8 cellular contexts compared by ENCODE assay signal in genomic region chr9:127854169-127854833, GRCh38. TPM values are rescaled to one million over a fixed set of nuclear protein-coding genes. Genes with fewer than 3 reads are reported as not detected.
A peak's percentile ranks its signal among the peaks of the same experiment; 100 is the strongest.
DNase-seq lines count a peak whose midpoint lies in the region; ATAC-seq and TF ChIP-seq lines count a peak whose summit lies in the region.

ENG (minus strand) TSS chr9:127854658; CDS start chr9:127854355, 303 bp downstream.

- DNase-seq in DMS53 treated with DMSO at 0.1 percent for 48 hours (lab: John Stamatoyannopoulos, UW; ENCODE audit: unreplicated experiment) (peak; percentile 59), PC-9 (peak; percentile 43 to 78), caudate nucleus (lab: John Stamatoyannopoulos, UW) (peak in 3 of 61 donors; percentile 7 to 16 (median 15)), left colon (peak in 1 of 2 donors; percentile 74), T-helper 9 cell (no peak)
- DNase-seq in stimulated activated naive CD8-positive, alpha-beta T cell treated with anti-CD3 and anti-CD28 coated beads, Interleukin-15, Interleukin-2, amounts not matched to agents 100 U/mL and 50 U/mL, for 24 hours = peak; percentile 50

- peaks cover 8% of the 10 kb centered on the region for H3K9me3 ChIP-seq in PC-9 (ENCODE audit: insufficient read depth, low read depth)

- peaks cover 5% of the 10 kb centered on the region; the same call in 1 of the 2 replicates for H3F3A ChIP-seq in PC-9 (ENCODE audit: insufficient read depth, low read depth)

- peak within 1 kb of the TSS; percentile 54 for H3K4me3 ChIP-seq in PC-9

- peak within 1 kb of the TSS; percentile 81 for H3K4me2 ChIP-seq in PC-9

- intact Hi-C loops in PC-9 (cut with micrococcal nuclease; ENCODE audit: unreplicated experiment) (loop anchor here (1.0 to 2.0 kb wide), 2 partner anchors 16 to 51 kb away; no protein-coding TSS in a partner anchor), left colon (cut with DNase I, micrococcal nuclease) (no loop called here)

- peaks cover 16% of the 10 kb centered on the region for H3K4me1 ChIP-seq in PC-9 (replicated peaks; ENCODE audit: insufficient read depth)

- H3K9me2 ChIP-seq in PC-9 (ENCODE audit: insufficient read depth) = no peaks in the 10 kb centered on the region

- H3K36me3 ChIP-seq in PC-9 (ENCODE audit: low read depth) = peaks cover 1% of the 10 kb centered on the region; the same call in 1 of the 2 replicates

- H3K27ac ChIP-seq in PC-9 (no peak within 1 kb of the TSS), caudate nucleus (ENCODE audit: low read depth, low read length) (peak within 1 kb of the TSS; percentile 62)

- peak within 1 kb of the TSS; percentile 76 for H2AFZ ChIP-seq in PC-9

- CTCF ChIA-PET in PC-9 (lab: Charles Lee) = interaction anchor here (1.0 to 1.6 kb wide), 3 partner anchors 15 to 69 kb away, joined by 3 to 4 read pairs (median 3); partner anchors contain the start of gene CDK9

- ATAC-seq in left colon = peak; percentile 58
- ATAC-seq in stimulated activated naive CD8-positive, alpha-beta T cell treated with anti-CD3 and anti-CD28 coated beads, Interleukin-15, Interleukin-2, amounts not matched to agents 100 U/mL and 50 U/mL, for 24 hours = peak; percentile 53
- ATAC-seq in HG03196 (IDR thresholded peaks at IDR 0.05; ENCODE audit: unreplicated experiment) = no peak
- no peak for ATAC-seq in GM19324 (IDR thresholded peaks at IDR 0.05; ENCODE audit: low FRiP score, unreplicated experiment)

- BruUV-seq in PC-9 (replicated peaks; lab: Mats Ljungman, UMichigan) = no TSS peak

- H3K27me3 ChIP-seq in PC-9 (ENCODE audit: insufficient read depth, low read depth) = no peaks in the 10 kb centered on the region

- TF ChIP-seq CTCF in PC-9 (conservative IDR thresholded peaks at IDR 0.05) = no peak

- POLR2A ChIA-PET in PC-9 (lab: Charles Lee; ENCODE audit: unreplicated experiment) = interaction anchor here (0.5 to 0.6 kb wide), 5 partner anchors 53 to 1058 kb away, joined by 3 to 6 read pairs (median 3); no protein-coding TSS in a partner anchor

- H3K79me2 ChIP-seq in PC-9 (ENCODE audit: low read depth) = no peaks in the 10 kb centered on the region

- no peaks in the 10 kb centered on the region for H4K20me1 ChIP-seq in PC-9 (ENCODE audit: insufficient read depth)

RNA-seq across cellular contexts. Expression of gene ENG, which starts in this region (rescaled TPM):
- total RNA-seq in PC-9 (2021) (18.4 and 23.1 TPM in 2 replicates), left colon (10 to 100 TPM; 15.1 to 26.5 TPM)

Comparison
In these comparisons a context has a peak if more than half of its experiments do, and no peak if none do; other contexts are left out.
1. ATAC-seq: peak in left colon (single experiment) and stimulated activated naive CD8-positive, alpha-beta T cell treated with anti-CD3 and anti-CD28 coated beads, Interleukin-15, Interleukin-2, amounts not matched to agents 100 U/mL and 50 U/mL, for 24 hours (single experiment); none in HG03196 (single experiment) and GM19324 (single experiment).